In genomic region chr12:96047151-96047620, GRCh38 we compare ENCODE assay signal across 10 cellular contexts. TPM values are rescaled to one million over a fixed set of nuclear protein-coding genes. Genes with fewer than 3 reads are reported as not detected.
DNase-seq lines count a peak whose midpoint lies in the region; ATAC-seq, FAIRE-seq and TF ChIP-seq lines count a peak whose summit lies in the region.
"Had no signal": no experiment of that assay in that cellular context is flagged by ENCODE, and none has a peak within 500 bp of the region (broad histone marks: within the 10 kb centered on the region; RNA-seq: fewer than 3 reads in every experiment).

No MANE protein-coding gene starts in this region.

- no peak overlapping the region for H3K9ac ChIP-seq in parathyroid adenoma

- H3K4me3 ChIP-seq in parathyroid adenoma (ENCODE audit: low read depth, low read length): no peak overlapping the region

- H2AFZ ChIP-seq in parathyroid adenoma: peak overlapping the region; percentile 83

- peak overlapping the region; percentile 45 for H3K27ac ChIP-seq in parathyroid adenoma

- TF ChIP-seq CTCF in parathyroid adenoma (IDR thresholded peaks at IDR 0.05): no peak

- peaks cover 32% of the 10 kb centered on the region for H3K4me1 Mint-ChIP-seq in activated naive CD8-positive, alpha-beta T cell treated with anti-CD3 and anti-CD28 coated beads, Interleukin-2, amount 10 ng/mL, durations not matched to agents 7 days and 5 days

- H3K4me1 ChIP-seq in parathyroid adenoma: peaks cover 21% of the 10 kb centered on the region

- peaks cover 4% of the 10 kb centered on the region for H3K9me3 Mint-ChIP-seq in activated naive CD8-positive, alpha-beta T cell treated with anti-CD3 and anti-CD28 coated beads, Interleukin-2, amount 10 ng/mL, durations not matched to agents 7 days and 5 days

- H3K27me3 Mint-ChIP-seq in activated naive CD8-positive, alpha-beta T cell treated with anti-CD3 and anti-CD28 coated beads, Interleukin-2, amount 10 ng/mL, durations not matched to agents 7 days and 5 days: no peaks in the 10 kb centered on the region

- peaks cover 2% of the 10 kb centered on the region for H3K36me3 Mint-ChIP-seq in activated naive CD8-positive, alpha-beta T cell treated with anti-CD3 and anti-CD28 coated beads, Interleukin-2, amount 10 ng/mL, durations not matched to agents 7 days and 5 days

- H3K4me2 ChIP-seq in parathyroid adenoma (ENCODE audit: low read length): peak overlapping the region; percentile 2

- H3K9me3 ChIP-seq in parathyroid adenoma (ENCODE audit: control insufficient read depth, low read length): no peaks in the 10 kb centered on the region

- POLR2A ChIA-PET in activated naive CD8-positive, alpha-beta T cell treated with anti-CD3 and anti-CD28 coated beads, Interleukin-2, amount 10 ng/mL, durations not matched to agents 7 days and 5 days (lab: Charles Lee): interaction anchor here (1.0 kb wide), 2 partner anchors 105 to 353 kb away, joined by 3 read pairs; partner anchors contain the start of genes CCDC38 and CDK17

- ATAC-seq in GM19351 (IDR thresholded peaks at IDR 0.05; ENCODE audit: unreplicated experiment) (peak; percentile 22), HG02938 (IDR thresholded peaks at IDR 0.05; ENCODE audit: unreplicated experiment) (peak; percentile 18), HG03108 (IDR thresholded peaks at IDR 0.05; ENCODE audit: unreplicated experiment) (no peak)
- ATAC-seq in activated naive CD8-positive, alpha-beta T cell treated with anti-CD3 and anti-CD28 coated beads, Interleukin-2, amount 10 ng/mL, durations not matched to agents 7 days and 5 days (ENCODE audit: low read depth): peak; percentile 38

- no peak for FAIRE-seq in HTR-8/SVneo (lab: Jason Lieb, UNC)
- FAIRE-seq: colon had no signal

- H3K4me3 Mint-ChIP-seq in activated naive CD8-positive, alpha-beta T cell treated with anti-CD3 and anti-CD28 coated beads, Interleukin-2, amount 10 ng/mL, durations not matched to agents 7 days and 5 days: peak overlapping the region; percentile 75

- H3K27me3 ChIP-seq in parathyroid adenoma (ENCODE audit: control insufficient read depth, insufficient read depth, low read length): no peaks in the 10 kb centered on the region

- DNase-seq in activated naive CD8-positive, alpha-beta T cell treated with anti-CD3 and anti-CD28 coated beads, Interleukin-2, amount 10 ng/mL, durations not matched to agents 7 days and 5 days: no peak
- DNase-seq in GM19240 (ENCODE audit: insufficient read length, low spot score) (no peak), HTR-8/SVneo (ENCODE audit: insufficient read length, low spot score) (no peak), NCI-H1930 (lab: John Stamatoyannopoulos, UW) (no peak)

- H3K36me3 ChIP-seq in parathyroid adenoma (ENCODE audit: control insufficient read depth, insufficient read depth, low read length): no peaks in the 10 kb centered on the region

- no peaks in the 10 kb centered on the region for H3K79me2 ChIP-seq in parathyroid adenoma

- H3K27ac Mint-ChIP-seq in activated naive CD8-positive, alpha-beta T cell treated with anti-CD3 and anti-CD28 coated beads, Interleukin-2, amount 10 ng/mL, durations not matched to agents 7 days and 5 days: peak overlapping the region; percentile 94

RNA-seq across cellular contexts. Expression of gene LTA4H, which starts 11.8 kb away (rescaled TPM):
- 10 to 100 TPM; 49.2 to 50.7 TPM for total RNA-seq in activated naive CD8-positive, alpha-beta T cell treated with anti-CD3 and anti-CD28 coated beads, Interleukin-2, amount 10 ng/mL, durations not matched to agents 7 days and 5 days

RNA-seq across cellular contexts. Expression of gene HAL, which starts 51.0 kb away (rescaled TPM):
- under 1 TPM; 0.14 to 0.23 TPM for total RNA-seq in activated naive CD8-positive, alpha-beta T cell treated with anti-CD3 and anti-CD28 coated beads, Interleukin-2, amount 10 ng/mL, durations not matched to agents 7 days and 5 days
- total RNA-seq: urinary bladder had no signal
